Comparison of ENCODE assay signal across 12 cellular contexts in genomic region chr3:171018151-171018935, GRCh38. TPM values are rescaled to one million over a fixed set of nuclear protein-coding genes. Genes with fewer than 3 reads are reported as not detected.
DNase-seq lines count a peak whose midpoint lies in the region; ATAC-seq and TF ChIP-seq lines count a peak whose summit lies in the region.
"Had no signal": no experiment of that assay in that cellular context is flagged by ENCODE, and none has a peak within 500 bp of the region (broad histone marks: within the 10 kb centered on the region; RNA-seq: fewer than 3 reads in every experiment).

No MANE protein-coding gene starts in this region.

- H3K9me3 ChIP-seq in neuronal stem cell (replicated peaks in 1 of 2; ENCODE audit: control insufficient read depth in 2 of 2, insufficient read depth in 1 of 2, low read depth in 1 of 2, low read length in 2 of 2) (no peaks in the 10 kb centered on the region), sigmoid colon (no peaks in the 10 kb centered on the region)

- TF ChIP-seq EP300 in sigmoid colon (IDR thresholded peaks at IDR 0.05): no peak

- no peaks in the 10 kb centered on the region for H3K4me1 ChIP-seq in neuronal stem cell (ENCODE audit: control insufficient read depth in 2 of 2, insufficient read depth in 1 of 2, low read depth in 1 of 2, low read length in 2 of 2)
- no peaks in the 10 kb centered on the region for H3K4me1 ChIP-seq in sigmoid colon

- no CpG with 5 or more reads among the region's 6 CpGs for WGBS in neuronal stem cell (ENCODE audit: extremely low coverage in 2 of 2, insufficient read length in 2 of 2, insufficient replicate concordance in 1 of 2), 2 donors
- WGBS in sigmoid colon, 2 donors: 58 to 71% methylated on average over 6 of the region's 6 CpGs

- TF ChIP-seq CTCF in C4-2B (conservative IDR thresholded peaks at IDR 0.05): peak; percentile 43
- 0 out of 2 replicates have a peak, but pooled peaks have one; percentile 30 for TF ChIP-seq CTCF in WI38 (IDR thresholded peaks at IDR 0.05; ENCODE audit: low read depth, low read length)
- peak; percentile 40 for TF ChIP-seq CTCF in kidney epithelial cell (IDR thresholded peaks at IDR 0.05; ENCODE audit: insufficient read depth, low read length, poor library complexity, severe bottlenecking)
- no peak for TF ChIP-seq CTCF in sigmoid colon (IDR thresholded peaks at IDR 0.05)

- POLR2A ChIA-PET in HEK293T (lab: Yijun Ruan, JAX): interaction anchor here (1.0 kb wide), 1 partner anchor 10 kb away, joined by 4 read pairs; no protein-coding TSS in a partner anchor

- H3K27ac ChIP-seq in C4-2B: no peak overlapping the region
- no peak overlapping the region for H3K27ac ChIP-seq in neuronal stem cell (replicated peaks; ENCODE audit: low read length)
- H3K27ac ChIP-seq in sigmoid colon: no peak overlapping the region

- no peak overlapping the region for H3K4ac ChIP-seq in neuronal stem cell (ENCODE audit: low read length)

- H3K4me2 ChIP-seq in neuronal stem cell (ENCODE audit: insufficient read depth, low read length, poor library complexity, severe bottlenecking): no peak overlapping the region

- no peak overlapping the region for H2BK120ac ChIP-seq in neuronal stem cell (ENCODE audit: low read depth, low read length)

- no peak overlapping the region for H3K27ac Mint-ChIP-seq in stimulated activated naive CD8-positive, alpha-beta T cell treated with anti-CD3 and anti-CD28 coated beads, Interleukin-15, amount 100 ng/mL, for 72 hours
- H3K27ac Mint-ChIP-seq: T-helper 1 cell treated with Interleukin-12 subunit alpha and Interleukin-12 subunit beta and Interleukin-4 antibody, amounts not matched to agents 30 μg/mL and 1 μg/mL, for 36 hours had no signal

- H3K27me3 ChIP-seq in kidney epithelial cell (ENCODE audit: control insufficient read depth, insufficient read depth, low read length) (no peaks in the 10 kb centered on the region), neuronal stem cell (ENCODE audit: control insufficient read depth in 3 of 3, insufficient read depth in 3 of 3, low read depth in 1 of 3, low read length in 3 of 3) (no peaks in the 10 kb centered on the region), sigmoid colon (no peaks in the 10 kb centered on the region)

- no peak overlapping the region for H3K18ac ChIP-seq in neuronal stem cell (ENCODE audit: low read length)

- H3K4me1 Mint-ChIP-seq in stimulated activated naive CD8-positive, alpha-beta T cell treated with anti-CD3 and anti-CD28 coated beads, Interleukin-15, amount 100 ng/mL, for 72 hours: no peaks in the 10 kb centered on the region
- H3K4me1 Mint-ChIP-seq: central memory CD8-positive, alpha-beta T cell had no signal

- no peak overlapping the region for H2AK5ac ChIP-seq in neuronal stem cell (ENCODE audit: low read depth, low read length)

- no peak for ATAC-seq in stimulated activated naive CD8-positive, alpha-beta T cell treated with anti-CD3 and anti-CD28 coated beads, Interleukin-15, amount 100 ng/mL, for 72 hours
- ATAC-seq in HG03196 (IDR thresholded peaks at IDR 0.05; ENCODE audit: unreplicated experiment): no peak

- H4K91ac ChIP-seq in neuronal stem cell (ENCODE audit: low read depth, low read length, poor library complexity): no peak overlapping the region

- H3K79me1 ChIP-seq in neuronal stem cell (ENCODE audit: low read depth, low read length): no peaks in the 10 kb centered on the region

- no peak overlapping the region for H2BK12ac ChIP-seq in neuronal stem cell (ENCODE audit: low read length)

- TF ChIP-seq POLR2A in sigmoid colon (IDR thresholded peaks at IDR 0.05): no peak

- intact Hi-C loops in sigmoid colon (cut with DNase I): no loop called here

- DNase-seq in HEK293T (ENCODE audit: extremely low spot score) (peak; percentile 38), kidney epithelial cell (ENCODE audit: low read depth) (no peak), neuronal stem cell (ENCODE audit: low spot score) (no peak), sigmoid colon (no peak)
- DNase-seq in stimulated activated naive CD8-positive, alpha-beta T cell treated with anti-CD3 and anti-CD28 coated beads, Interleukin-15, amount 100 ng/mL, for 72 hours: no peak
- DNase-seq: foreskin melanocyte had no signal

- peaks cover 20% of the 10 kb centered on the region for H3K27me3 Mint-ChIP-seq in stimulated activated naive CD8-positive, alpha-beta T cell treated with anti-CD3 and anti-CD28 coated beads, Interleukin-15, amount 100 ng/mL, for 72 hours

- CTCF ChIA-PET in HEK293T (lab: Yijun Ruan, JAX): interaction anchor here (0.6 to 0.8 kb wide), 3 partner anchors 9 to 157 kb away, joined by 3 to 6 read pairs (median 4); no protein-coding TSS in a partner anchor

- H4K8ac ChIP-seq in neuronal stem cell (ENCODE audit: low read depth, low read length): no peak overlapping the region

- H3K4me3 ChIP-seq in WI38 (ENCODE audit: low read depth, low read length) (no peak overlapping the region), kidney epithelial cell (ENCODE audit: low read depth, low read length) (no peak overlapping the region), neuronal stem cell (ENCODE audit: low read length in 2 of 2) (no peak overlapping the region), sigmoid colon (no peak overlapping the region)

- no peak overlapping the region for H2BK5ac ChIP-seq in neuronal stem cell (ENCODE audit: low read length)

- H2BK15ac ChIP-seq in neuronal stem cell (ENCODE audit: low read length): no peak overlapping the region

- H2AFZ ChIP-seq in neuronal stem cell (ENCODE audit: low read length): no peak overlapping the region

- H3K4me3 Mint-ChIP-seq in stimulated activated naive CD8-positive, alpha-beta T cell treated with anti-CD3 and anti-CD28 coated beads, Interleukin-15, amount 100 ng/mL, for 72 hours: no peak overlapping the region
- H3K4me3 Mint-ChIP-seq: central memory CD8-positive, alpha-beta T cell; T-helper 1 cell treated with Interleukin-12 subunit alpha and Interleukin-12 subunit beta and Interleukin-4 antibody, amounts not matched to agents 30 μg/mL and 1 μg/mL, for 36 hours had no signal

- H3K36me3 ChIP-seq in kidney epithelial cell (ENCODE audit: control insufficient read depth, insufficient read depth, low read length): no peaks in the 10 kb centered on the region
- no peaks in the 10 kb centered on the region for H3K36me3 ChIP-seq in neuronal stem cell (replicated peaks in 1 of 2; ENCODE audit: control insufficient read depth in 2 of 2, insufficient read depth in 2 of 2, low read length in 2 of 2)
- H3K36me3 ChIP-seq in sigmoid colon: no peaks in the 10 kb centered on the region

- no peak overlapping the region for H3K14ac ChIP-seq in neuronal stem cell (ENCODE audit: low read length)

- no peak overlapping the region for H3K9ac ChIP-seq in neuronal stem cell (ENCODE audit: low read depth, low read length, poor library complexity)

- no peak overlapping the region for H3K23ac ChIP-seq in neuronal stem cell (ENCODE audit: low read depth, low read length, poor library complexity)

- H3K9me3 Mint-ChIP-seq in stimulated activated naive CD8-positive, alpha-beta T cell treated with anti-CD3 and anti-CD28 coated beads, Interleukin-15, amount 100 ng/mL, for 72 hours: no peaks in the 10 kb centered on the region
- H3K9me3 Mint-ChIP-seq: central memory CD8-positive, alpha-beta T cell; T-helper 1 cell treated with Interleukin-12 subunit alpha and Interleukin-12 subunit beta and Interleukin-4 antibody, amounts not matched to agents 30 μg/mL and 1 μg/mL, for 36 hours had no signal

TF ChIP-seq in HEK293T, 16 proteins besides CTCF, POLR2A, EP300 and RAD21:
- TF ChIP-seq ELF4 (IDR thresholded peaks at IDR 0.05) (no peak), SUZ12 (IDR thresholded peaks at IDR 0.05) (no peak), FOXA1 (IDR thresholded peaks at IDR 0.05) (no peak), HDGF (IDR thresholded peaks at IDR 0.05; ENCODE audit: borderline replicate concordance) (no peak), PKNOX1 (IDR thresholded peaks at IDR 0.05) (no peak), ZNF384 (IDR thresholded peaks at IDR 0.05) (no peak), L3MBTL2 (conservative IDR thresholded peaks at IDR 0.05) (no peak), BHLHE40 (IDR thresholded peaks at IDR 0.05; ENCODE audit: borderline replicate concordance) (no peak), NFRKB (IDR thresholded peaks at IDR 0.05) (no peak), ARNT (IDR thresholded peaks at IDR 0.05) (no peak)

RNA-seq across cellular contexts. Expression of gene SLC2A2, which starts 8.2 kb away (rescaled TPM):
- total RNA-seq in kidney epithelial cell: not detected in 2 replicates
- not detected for polyA plus RNA-seq in neuronal stem cell (2013, experiment 1 of 2)
- polyA plus RNA-seq in neuronal stem cell (2013, experiment 2 of 2): not detected
- not detected for total RNA-seq in sigmoid colon
- polyA plus RNA-seq in sigmoid colon: not detected
- total RNA-seq: skeletal muscle tissue had no signal

Comparison
In these comparisons a context has a peak if more than half of its experiments do, and no peak if none do; other contexts are left out.
1. CTCF ChIP-seq: peak in C4-2B (single experiment), WI38 (single experiment) and kidney epithelial cell (single experiment); none in sigmoid colon (0 of 4).